In genomic region chr1:223012176-223012788, GRCh38 we compare ENCODE assay signal across 33 cellular contexts.
"Had no signal": no experiment of that assay in that cellular context is flagged by ENCODE, and none has a peak within 500 bp of the region (broad histone marks: within the 10 kb centered on the region; RNA-seq: fewer than 3 reads in every experiment).

No MANE protein-coding gene starts in this region.

- H3K4me3 ChIP-seq: adrenal gland, body of pancreas, esophagus muscularis mucosa, gastrocnemius medialis had no signal

- H3K27ac ChIP-seq: adrenal gland, body of pancreas, esophagus muscularis mucosa, foreskin keratinocyte, gastrocnemius medialis, WERI-Rb-1 had no signal

- DNase-seq: activated CD4-positive, alpha-beta memory T cell treated with anti-CD3 and anti-CD28 coated beads for 36 hours; activated CD4-positive, alpha-beta T cell treated with anti-CD3 and anti-CD28 coated beads for 36 hours; activated CD4-positive, alpha-beta T cell treated with anti-CD3 and anti-CD28 coated beads, Interleukin-2, amount 10 ng/mL, durations not matched to agents 24 days and 14 days; activated CD4-positive, CD25-positive, alpha-beta regulatory T cell; activated CD4-positive, CD25-positive, alpha-beta regulatory T cell treated with anti-CD3 and anti-CD28 coated beads, Interleukin-2, amount 50 U/mL, for 72 hours; activated CD8-positive, alpha-beta memory T cell treated with anti-CD3 and anti-CD28 coated beads, Interleukin-2, amount 10 ng/mL, durations not matched to agents 7 days and 5 days; activated CD8-positive, alpha-beta memory T cell treated with anti-CD3 and anti-CD28 coated beads, Interleukin-2, amount 50 U/mL, for 4 hours; activated CD8-positive, alpha-beta T cell treated with anti-CD3 and anti-CD28 coated beads, Interleukin-2, amount 10 ng/mL, durations not matched to agents 7 days and 5 days; activated effector memory CD4-positive, alpha-beta T cell treated with anti-CD3 and anti-CD28 coated beads, Interleukin-2, amount 50 U/mL, for 16 hours; activated naive CD4-positive, alpha-beta T cell treated with anti-CD3 and anti-CD28 coated beads for 36 hours; activated naive CD8-positive, alpha-beta T cell treated with anti-CD3 and anti-CD28 coated beads for 36 hours; activated naive CD8-positive, alpha-beta T cell treated with anti-CD3 and anti-CD28 coated beads, Interleukin-2, amount 50 U/mL, for 24 hours; activated T-cell treated with anti-CD3 and anti-CD28 coated beads, Interleukin-2, amount 50 U/mL, for 1 hour; activated T-cell treated with anti-CD3 and anti-CD28 coated beads, Interleukin-2, amount 50 U/mL, for 48 hours; adrenal gland; amygdala; aorta; body of pancreas; caudate nucleus; cortex of kidney; dermis blood vessel endothelial cell; effector CD4-positive, alpha-beta T cell; effector memory CD8-positive, alpha-beta T cell; erythroblast; gastrocnemius medialis; glutamatergic neuron; T-helper 1 cell; T-helper 17 cell; T1000; WERI-Rb-1 had no signal

- H3K4me1 ChIP-seq: adrenal gland, body of pancreas, foreskin keratinocyte had no signal

- FAIRE-seq: colon had no signal

- ATAC-seq: activated CD4-positive, alpha-beta T cell treated with anti-CD3 and anti-CD28 coated beads for 36 hours; activated CD8-positive, alpha-beta memory T cell treated with anti-CD3 and anti-CD28 coated beads, Interleukin-2, amount 10 ng/mL, durations not matched to agents 7 days and 5 days; activated CD8-positive, alpha-beta T cell treated with anti-CD3 and anti-CD28 coated beads, Interleukin-2, amount 10 ng/mL, durations not matched to agents 7 days and 5 days; activated naive CD8-positive, alpha-beta T cell treated with anti-CD3 and anti-CD28 coated beads, Interleukin-2, amount 50 U/mL, for 24 hours; body of pancreas; effector memory CD8-positive, alpha-beta T cell; gastrocnemius medialis; T-helper 17 cell had no signal

- H3K27me3 ChIP-seq: adrenal gland, body of pancreas, esophagus muscularis mucosa, gastrocnemius medialis had no signal

- H3K36me3 ChIP-seq: adrenal gland, esophagus muscularis mucosa, gastrocnemius medialis, WERI-Rb-1 had no signal

- H3K9me3 ChIP-seq: adrenal gland, body of pancreas, esophagus muscularis mucosa, gastrocnemius medialis had no signal
